1 cellular context compared by ENCODE assay signal in genomic region chr1:154404984-154405761, GRCh38.
A peak's percentile ranks its signal among the peaks of the same experiment; 100 is the strongest.
TF ChIP-seq lines count a peak whose summit lies in the region.

Gene IL6R (plus strand): TSS chr1:154405343. CDS start chr1:154405630, 287 bp downstream.

TF ChIP-seq in A549, 52 proteins besides CTCF, POLR2A, EP300 and RAD21 (continued from another document):
- TF ChIP-seq E2F6 (IDR thresholded peaks at IDR 0.05; ENCODE audit: borderline replicate concordance, low read depth), result peak; percentile 32; the same call in 1 of the 2 replicates
- TF ChIP-seq TP53 (CRISPR knock-in tag; IDR thresholded peaks at IDR 0.05), result 0 out of 2 replicates have a peak, but pooled peaks have one; percentile 3
- no peak for TF ChIP-seq RNF2 (IDR thresholded peaks at IDR 0.05; ENCODE audit: borderline replicate concordance, low read depth)
- no peak; the same call in 1 of the 2 replicates for TF ChIP-seq FOSL2 (IDR thresholded peaks at IDR 0.05)
- TF ChIP-seq FOSL2 (CRISPR knock-in tag; IDR thresholded peaks at IDR 0.05), result peak; percentile 75
- peak in 1 of 2 experiments; percentile 51; a peak in 2 of 5 replicates for TF ChIP-seq JUN (IDR thresholded peaks at IDR 0.05)
- peak; percentile 85 for TF ChIP-seq HES2 (IDR thresholded peaks at IDR 0.05)
- no peak for TF ChIP-seq RCOR1 (IDR thresholded peaks at IDR 0.05; ENCODE audit: low read depth, low read length)
- TF ChIP-seq SMC3 (IDR thresholded peaks at IDR 0.05), result peak; percentile 74
- TF ChIP-seq MAX (IDR thresholded peaks at IDR 0.05), result peak; percentile 74
- no peak for TF ChIP-seq RFX5 (IDR thresholded peaks at IDR 0.05)
